11 cellular contexts compared by ENCODE assay signal in the genomic region with DNA sequence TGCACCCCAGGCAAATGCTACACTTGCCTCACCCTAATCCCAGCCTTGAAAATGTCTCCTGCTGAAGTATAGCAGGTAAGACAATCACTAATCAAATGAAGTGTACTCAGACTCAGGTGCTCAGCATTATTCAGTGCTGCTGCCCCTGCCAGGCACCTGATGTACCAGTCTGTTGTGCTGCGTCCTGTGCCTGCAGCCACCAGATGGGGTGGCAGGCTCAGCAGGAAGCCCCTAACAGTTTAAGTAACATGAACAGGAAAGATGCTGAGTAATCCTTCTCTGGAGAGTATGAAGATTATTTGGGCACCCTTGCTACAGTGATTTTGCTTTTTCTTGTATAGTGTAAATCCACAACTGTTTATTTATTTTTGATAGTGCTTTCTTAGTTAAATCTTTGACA.
DNase-seq lines count a peak whose midpoint lies in the region; ATAC-seq, FAIRE-seq and TF ChIP-seq lines count a peak whose summit lies in the region.
"Had no signal": no experiment of that assay in that cellular context is flagged by ENCODE, and none has a peak within 500 bp of the region (broad histone marks: within the 10 kb centered on the region; RNA-seq: fewer than 3 reads in every experiment).

No MANE protein-coding gene starts in this region.

- H3K9me3 ChIP-seq in esophagus muscularis mucosa: peaks cover 0 to 9% (median 6%) of the 10 kb centered on the region in 4 donors
- H3K9me3 ChIP-seq in adrenal gland (replicated peaks in 1 of 3): no peaks in the 10 kb centered on the region

- ATAC-seq in GM18519 (IDR thresholded peaks at IDR 0.05; ENCODE audit: low FRiP score, unreplicated experiment) (no peak), HG02981 (IDR thresholded peaks at IDR 0.05; ENCODE audit: unreplicated experiment) (no peak)

- TF ChIP-seq CTCF in esophagus muscularis mucosa (IDR thresholded peaks at IDR 0.05): peak in 1 of 3 experiments; percentile 30
- peak in 2 of 6 experiments; percentile 12 to 14 for TF ChIP-seq CTCF in adrenal gland (IDR thresholded peaks at IDR 0.05)

- H3K36me3 ChIP-seq in esophagus muscularis mucosa: no peaks in the 10 kb centered on the region
- no peaks in the 10 kb centered on the region for H3K36me3 ChIP-seq in adrenal gland (replicated peaks in 1 of 2)

- peak; percentile 70 for FAIRE-seq in GM12891 (lab: Jason Lieb, UNC)

- H3K27me3 ChIP-seq in esophagus muscularis mucosa (no peaks in the 10 kb centered on the region), adrenal gland (no peaks in the 10 kb centered on the region)
- H3K27me3 ChIP-seq: hepatocyte had no signal

- no peak for TF ChIP-seq POLR2A in GM12891 (IDR thresholded peaks at IDR 0.05; ENCODE audit: low read depth, low read length)
- no peak for TF ChIP-seq POLR2A in esophagus muscularis mucosa (IDR thresholded peaks at IDR 0.05; ENCODE audit: low read depth)
- TF ChIP-seq POLR2A in adrenal gland (IDR thresholded peaks at IDR 0.05): no peak

- H3K27ac ChIP-seq in esophagus muscularis mucosa (replicated peaks in 1 of 4): no peak overlapping the region
- no peak overlapping the region for H3K27ac ChIP-seq in adrenal gland
- H3K27ac ChIP-seq: hepatocyte had no signal

- WGBS in esophagus muscularis mucosa: 67% methylated on average over 1 of the region's 1 CpG
- WGBS in adrenal gland, 4 donors: 41 to 63% (median 54%) methylated on average over 1 of the region's 1 CpG

- no peak for TF ChIP-seq EP300 in esophagus muscularis mucosa (IDR thresholded peaks at IDR 0.05)

- H3K4me3 ChIP-seq in esophagus muscularis mucosa (no peak overlapping the region), adrenal gland (no peak overlapping the region)
- H3K4me3 ChIP-seq: hepatocyte had no signal

- DNase-seq in D341Med (ENCODE audit: low spot score): peak; percentile 41
- DNase-seq in GM12891 (ENCODE audit: insufficient read length, low spot score): no peak
- peak; percentile 26 to 69 for DNase-seq in NCI-H524 (lab: John Stamatoyannopoulos, UW)
- DNase-seq in esophagus muscularis mucosa (ENCODE audit: extremely low spot score): peak; percentile 42
- DNase-seq in Ammon's horn (ENCODE audit: low spot score): no peak
- DNase-seq in adrenal gland: no peak
- DNase-seq: CD4-positive, alpha-beta T cell; NCI-H446 had no signal

- intact Hi-C loops in esophagus muscularis mucosa (cut with DNase I) (no loop called here), adrenal gland (cut with DNase I) (no loop called here)

- peaks cover 0 to 9% (median under 1%) of the 10 kb centered on the region in 4 donors for H3K4me1 ChIP-seq in esophagus muscularis mucosa
- H3K4me1 ChIP-seq in adrenal gland (replicated peaks in 1 of 2): peaks cover 0 to 6% of the 10 kb centered on the region in 2 donors

TF ChIP-seq in GM12891, 5 proteins besides CTCF, POLR2A, EP300 and RAD21:
- no peak for TF ChIP-seq PAX5 (IDR thresholded peaks at IDR 0.05; ENCODE audit: insufficient read depth, low read length, severe bottlenecking)

Comparison
In these comparisons a context has a peak if more than half of its experiments do, and no peak if none do; other contexts are left out.
1. DNase-seq: peak in D341Med (single experiment), NCI-H524 (2 of 2) and esophagus muscularis mucosa (single experiment); none in GM12891 (single experiment), Ammon's horn (single experiment) and adrenal gland (0 of 7).